Comparison of ENCODE assay signal across 20 cellular contexts in genomic region chr16:87173294-87173883, GRCh38.
"Had no signal": no experiment of that assay in that cellular context is flagged by ENCODE, and none has a peak within 500 bp of the region (broad histone marks: within the 10 kb centered on the region; RNA-seq: fewer than 3 reads in every experiment).

No MANE protein-coding gene starts in this region.

- H3K27ac Mint-ChIP-seq: activated naive CD4-positive, alpha-beta T cell treated with anti-CD3 and anti-CD28 coated beads, Interleukin-2, amount 50 U/mL, for 72 hours; mesothelial cell of epicardium; natural killer cell treated with Interleukin-12 subunit alpha and Interleukin-12 subunit beta and Interleukin-15 and Interleukin-18, amount 100 ng/mL, for 72 hours had no signal

- FAIRE-seq: endometrium, islet of Langerhans had no signal

- H3K4me1 Mint-ChIP-seq: central memory CD8-positive, alpha-beta T cell had no signal

- H3K27me3 ChIP-seq: brain microvascular endothelial cell, hepatocyte, tibial artery had no signal

- H3K9me3 Mint-ChIP-seq: central memory CD8-positive, alpha-beta T cell; mesothelial cell of epicardium; natural killer cell treated with Interleukin-12 subunit alpha and Interleukin-12 subunit beta and Interleukin-15 and Interleukin-18, amount 100 ng/mL, for 72 hours had no signal

- H3K4me2 ChIP-seq: hepatocyte had no signal

- H3K4me3 Mint-ChIP-seq: central memory CD8-positive, alpha-beta T cell; mesothelial cell of epicardium; natural killer cell treated with Interleukin-12 subunit alpha and Interleukin-12 subunit beta and Interleukin-15 and Interleukin-18, amount 100 ng/mL, for 72 hours had no signal

- H3K27ac ChIP-seq: brain microvascular endothelial cell, hepatocyte, tibial artery, WERI-Rb-1 had no signal

- H3K9me3 ChIP-seq: tibial artery had no signal

- DNase-seq: activated CD4-positive, alpha-beta T cell treated with anti-CD3 and anti-CD28 coated beads, Interleukin-2, amount 50 U/mL, for 4 hours; activated gamma-delta T cell treated with Interleukin-2 at 50 U/mL for 16 hours; amniotic stem cell; brain microvascular endothelial cell; cortex of kidney; left colon; stimulated activated CD4-positive, alpha-beta T cell treated with anti-CD3 and anti-CD28 coated beads, Interleukin-2, amount 100 ng/mL, for 24 hours; stimulated activated naive CD4-positive, alpha-beta T cell treated with Interleukin-2 at 50 U/mL for 16 hours; SW 1271; T-helper 2 cell; tibial artery; WERI-Rb-1 had no signal

- H3K79me2 ChIP-seq: hepatocyte had no signal

- H2AFZ ChIP-seq: hepatocyte had no signal

- H3K36me3 Mint-ChIP-seq: activated naive CD4-positive, alpha-beta T cell treated with anti-CD3 and anti-CD28 coated beads, Interleukin-2, amount 50 U/mL, for 72 hours; mesothelial cell of epicardium; natural killer cell treated with Interleukin-12 subunit alpha and Interleukin-12 subunit beta and Interleukin-15 and Interleukin-18, amount 100 ng/mL, for 72 hours had no signal

- H3K36me3 ChIP-seq: brain microvascular endothelial cell, tibial artery, WERI-Rb-1 had no signal

- ATAC-seq: activated naive CD4-positive, alpha-beta T cell treated with anti-CD3 and anti-CD28 coated beads, Interleukin-2, amount 50 U/mL, for 72 hours; left colon; natural killer cell treated with Interleukin-12 subunit alpha and Interleukin-12 subunit beta and Interleukin-15 and Interleukin-18, amount 100 ng/mL, for 72 hours had no signal

- H3K4me3 ChIP-seq: hepatocyte, lung, tibial artery had no signal
